Comparison of ENCODE assay signal across 1 cellular context in the genomic region with DNA sequence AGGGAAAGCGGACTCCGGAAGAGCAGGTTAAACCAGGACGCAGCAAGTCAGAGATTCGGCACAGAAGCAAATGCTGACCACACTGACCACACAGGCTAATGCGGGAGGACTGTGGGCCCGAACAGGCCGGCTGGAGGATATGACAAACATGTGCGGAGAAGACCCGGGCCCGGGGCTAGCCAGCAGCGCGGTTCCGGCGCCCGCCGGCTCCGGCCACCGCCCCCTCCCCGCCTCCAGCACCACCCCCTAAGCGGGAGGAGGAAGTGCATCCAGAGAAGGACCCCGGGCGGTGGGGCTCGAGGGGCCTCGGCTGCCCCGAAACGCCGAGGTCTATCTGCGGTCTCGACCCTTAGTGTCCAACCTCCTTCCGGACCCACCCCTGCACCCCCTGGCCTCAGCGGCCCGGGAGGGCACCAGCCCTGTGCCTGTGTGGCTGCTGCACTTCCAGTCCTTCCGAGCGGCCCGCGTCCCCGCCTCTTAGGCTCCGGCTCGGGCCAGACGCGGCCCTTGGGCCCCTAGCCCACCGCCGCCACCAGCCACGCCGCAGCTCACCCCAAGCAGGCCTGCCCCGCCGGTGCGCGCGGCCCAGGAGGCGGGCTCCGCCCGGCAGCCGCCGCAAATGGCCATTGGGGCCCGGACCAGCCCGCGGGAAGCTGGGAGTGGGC.
A peak's percentile ranks its signal among the peaks of the same experiment; 100 is the strongest.
TF ChIP-seq lines count a peak whose summit lies in the region.

No MANE protein-coding gene starts in this region.

TF ChIP-seq in SK-N-SH, 30 proteins besides CTCF, POLR2A, EP300 and RAD21 (continued from another document):
- TF ChIP-seq, protein P1, sequence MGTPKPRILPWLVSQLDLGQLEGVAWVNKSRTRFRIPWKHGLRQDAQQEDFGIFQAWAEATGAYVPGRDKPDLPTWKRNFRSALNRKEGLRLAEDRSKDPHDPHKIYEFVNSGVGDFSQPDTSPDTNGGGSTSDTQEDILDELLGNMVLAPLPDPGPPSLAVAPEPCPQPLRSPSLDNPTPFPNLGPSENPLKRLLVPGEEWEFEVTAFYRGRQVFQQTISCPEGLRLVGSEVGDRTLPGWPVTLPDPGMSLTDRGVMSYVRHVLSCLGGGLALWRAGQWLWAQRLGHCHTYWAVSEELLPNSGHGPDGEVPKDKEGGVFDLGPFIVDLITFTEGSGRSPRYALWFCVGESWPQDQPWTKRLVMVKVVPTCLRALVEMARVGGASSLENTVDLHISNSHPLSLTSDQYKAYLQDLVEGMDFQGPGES (IDR thresholded peaks at IDR 0.05; ENCODE audit: low read depth, low read length) = no peak
- TF ChIP-seq SMC3 (IDR thresholded peaks at IDR 0.05; ENCODE audit: low read depth, low read length) (no peak), FOXM1 (IDR thresholded peaks at IDR 0.05; ENCODE audit: low read depth) (no peak), SIN3A (IDR thresholded peaks at IDR 0.05; ENCODE audit: borderline replicate concordance, low read depth, low read length) (peak; percentile 18; the same call in 1 of the 2 replicates), NRF1 (IDR thresholded peaks at IDR 0.05; ENCODE audit: low read depth, low read length) (no peak), TAF1 (IDR thresholded peaks at IDR 0.05; ENCODE audit: borderline replicate concordance, low read depth, low read length) (no peak), MEF2A (IDR thresholded peaks at IDR 0.05; ENCODE audit: borderline replicate concordance, low read depth) (no peak), FOXJ3 (CRISPR knock-in tag; IDR thresholded peaks at IDR 0.05) (no peak), ELF1 (IDR thresholded peaks at IDR 0.05) (peak; percentile 47; the same call in 1 of the 2 replicates)
- TF ChIP-seq, protein P2, sequence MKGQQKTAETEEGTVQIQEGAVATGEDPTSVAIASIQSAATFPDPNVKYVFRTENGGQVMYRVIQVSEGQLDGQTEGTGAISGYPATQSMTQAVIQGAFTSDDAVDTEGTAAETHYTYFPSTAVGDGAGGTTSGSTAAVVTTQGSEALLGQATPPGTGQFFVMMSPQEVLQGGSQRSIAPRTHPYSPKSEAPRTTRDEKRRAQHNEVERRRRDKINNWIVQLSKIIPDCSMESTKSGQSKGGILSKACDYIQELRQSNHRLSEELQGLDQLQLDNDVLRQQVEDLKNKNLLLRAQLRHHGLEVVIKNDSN (IDR thresholded peaks at IDR 0.05; ENCODE audit: borderline replicate concordance, low read depth) = no peak
- TF ChIP-seq, protein P3, sequence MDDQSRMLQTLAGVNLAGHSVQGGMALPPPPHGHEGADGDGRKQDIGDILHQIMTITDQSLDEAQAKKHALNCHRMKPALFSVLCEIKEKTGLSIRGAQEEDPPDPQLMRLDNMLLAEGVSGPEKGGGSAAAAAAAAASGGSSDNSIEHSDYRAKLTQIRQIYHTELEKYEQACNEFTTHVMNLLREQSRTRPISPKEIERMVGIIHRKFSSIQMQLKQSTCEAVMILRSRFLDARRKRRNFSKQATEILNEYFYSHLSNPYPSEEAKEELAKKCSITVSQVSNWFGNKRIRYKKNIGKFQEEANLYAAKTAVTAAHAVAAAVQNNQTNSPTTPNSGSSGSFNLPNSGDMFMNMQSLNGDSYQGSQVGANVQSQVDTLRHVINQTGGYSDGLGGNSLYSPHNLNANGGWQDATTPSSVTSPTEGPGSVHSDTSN (IDR thresholded peaks at IDR 0.05) = no peak
